In the genomic region with DNA sequence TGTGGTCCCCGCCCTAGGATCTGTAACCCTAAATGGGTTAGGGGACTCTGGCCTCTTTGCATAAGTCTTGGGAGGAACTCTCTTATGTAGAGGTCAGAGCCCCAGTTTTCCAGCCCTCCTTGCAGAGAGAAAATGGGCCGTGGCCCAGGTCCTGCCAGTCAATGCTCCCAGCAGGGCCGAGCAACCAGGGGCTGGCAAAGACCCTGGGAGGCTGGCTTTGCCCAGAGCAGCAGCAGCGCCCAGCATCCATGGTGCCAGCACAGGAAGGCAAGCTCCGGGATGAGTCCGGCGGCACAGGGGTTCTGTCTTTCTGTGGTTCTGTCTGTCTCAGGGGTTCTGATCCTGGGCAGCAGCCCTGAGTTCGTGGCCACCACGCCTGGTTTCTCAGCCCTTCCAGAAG, we compare ENCODE assay signal across 31 cellular contexts.
"Had no signal": no experiment of that assay in that cellular context is flagged by ENCODE, and none has a peak within 500 bp of the region (broad histone marks: within the 10 kb centered on the region; RNA-seq: fewer than 3 reads in every experiment).

No MANE protein-coding gene starts in this region.

- DNase-seq: naive thymus-derived CD4-positive, alpha-beta T cell; natural killer cell; nucleus accumbens; ovary; psoas muscle; right cardiac atrium; right lobe of liver; sigmoid colon; small intestine; stimulated activated CD4-positive, alpha-beta T cell treated with anti-CD3 and anti-CD28 coated beads, Interleukin-12 subunit alpha, Interleukin-12 subunit beta, amount 100 ng/mL, for 4 hours; stimulated activated CD4-positive, alpha-beta T cell treated with anti-CD3 and anti-CD28 coated beads, Interleukin-1b, Interleukin-23, amount 100 ng/mL, for 48 hours; stimulated activated CD4-positive, alpha-beta T cell treated with anti-CD3 and anti-CD28 coated beads, Interleukin-4, amount 100 ng/mL, for 1 hour; stimulated activated CD4-positive, alpha-beta T cell treated with anti-CD3 and anti-CD28 coated beads, Interleukin-4, amount 100 ng/mL, for 4 hours; stimulated activated CD8-positive, alpha-beta memory T cell treated with anti-CD3 and anti-CD28 coated beads, Interleukin-4, amount 100 ng/mL, for 48 hours; stimulated activated naive CD4-positive, alpha-beta T cell; stimulated activated naive CD8-positive, alpha-beta T cell treated with anti-CD3 and anti-CD28 coated beads, Interleukin-15, amount 100 ng/mL, for 72 hours; stimulated activated naive CD8-positive, alpha-beta T cell treated with anti-CD3 and anti-CD28 coated beads, Interleukin-15, Interleukin-2, amounts not matched to agents 100 U/mL and 50 U/mL, for 24 hours; substantia nigra; testis; tibial artery; transverse colon; upper lobe of right lung; uterus had no signal

- H3K27ac ChIP-seq: neural progenitor cell, neutrophil, ovary, parathyroid adenoma, psoas muscle, right lobe of liver, sigmoid colon, suprapubic skin, testis, tibial artery, transverse colon, upper lobe of right lung, uterus had no signal

- H3K9me3 Mint-ChIP-seq: natural killer cell; stimulated activated naive CD8-positive, alpha-beta T cell treated with anti-CD3 and anti-CD28 coated beads, Interleukin-15, amount 100 ng/mL, for 72 hours; type B pancreatic cell had no signal

- H3K36me3 ChIP-seq: neural progenitor cell, neutrophil, ovary, right lobe of liver, sigmoid colon, suprapubic skin, tibial artery, transverse colon, upper lobe of right lung, uterus had no signal

- H3K4me1 ChIP-seq: neural progenitor cell, parathyroid adenoma, psoas muscle, right lobe of liver, sigmoid colon, suprapubic skin, testis, tibial artery, transverse colon, upper lobe of right lung, uterus had no signal

- H3K27me3 ChIP-seq: neural progenitor cell, ovary, right lobe of liver, testis, uterus had no signal

- H3K36me3 Mint-ChIP-seq: naive thymus-derived CD4-positive, alpha-beta T cell; natural killer cell; neural progenitor cell; stimulated activated memory B cell treated with anti-CD40 and anti-IgM and Interleukin-4, amounts not matched to agents 10 μg/mL and 1 μg/mL and 100 μg/mL, for 72 hours; type B pancreatic cell had no signal

- H3K4me3 ChIP-seq: neural progenitor cell, ovary, psoas muscle, right lobe of liver, sigmoid colon, suprapubic skin, testis, tibial artery, transverse colon, upper lobe of right lung, uterus had no signal

- H3K9ac ChIP-seq: neural progenitor cell, parathyroid adenoma had no signal

- H3K9me3 ChIP-seq: neutrophil, ovary, right lobe of liver, sigmoid colon, suprapubic skin, testis, tibial artery, transverse colon, upper lobe of right lung, uterus had no signal

- H3K27ac Mint-ChIP-seq: naive thymus-derived CD4-positive, alpha-beta T cell; natural killer cell; nephron; neural progenitor cell; progenitor cell of endocrine pancreas; stimulated activated memory B cell treated with anti-CD40 and anti-IgM and Interleukin-4, amounts not matched to agents 10 μg/mL and 1 μg/mL and 100 μg/mL, for 72 hours; stimulated activated naive CD8-positive, alpha-beta T cell treated with anti-CD3 and anti-CD28 coated beads, Interleukin-15, amount 100 ng/mL, for 72 hours; type B pancreatic cell had no signal

- H2AFZ ChIP-seq: neural progenitor cell, parathyroid adenoma had no signal

- ATAC-seq: naive thymus-derived CD4-positive, alpha-beta T cell; natural killer cell; psoas muscle; right cardiac atrium; right lobe of liver; stimulated activated memory B cell treated with anti-CD40 and anti-IgM and Interleukin-4, amounts not matched to agents 10 μg/mL and 1 μg/mL and 100 μg/mL, for 72 hours; stimulated activated naive CD8-positive, alpha-beta T cell treated with anti-CD3 and anti-CD28 coated beads, Interleukin-15, amount 100 ng/mL, for 72 hours; stimulated activated naive CD8-positive, alpha-beta T cell treated with anti-CD3 and anti-CD28 coated beads, Interleukin-15, Interleukin-2, amounts not matched to agents 100 U/mL and 50 U/mL, for 24 hours; upper lobe of right lung had no signal

- H3K4me3 Mint-ChIP-seq: naive thymus-derived CD4-positive, alpha-beta T cell; natural killer cell; nephron; neural progenitor cell; stimulated activated memory B cell treated with anti-CD40 and anti-IgM and Interleukin-4, amounts not matched to agents 10 μg/mL and 1 μg/mL and 100 μg/mL, for 72 hours; stimulated activated naive CD8-positive, alpha-beta T cell treated with anti-CD3 and anti-CD28 coated beads, Interleukin-15, amount 100 ng/mL, for 72 hours; type B pancreatic cell had no signal

- H3K4me1 Mint-ChIP-seq: naive thymus-derived CD4-positive, alpha-beta T cell; natural killer cell; nephron; stimulated activated memory B cell treated with anti-CD40 and anti-IgM and Interleukin-4, amounts not matched to agents 10 μg/mL and 1 μg/mL and 100 μg/mL, for 72 hours; stimulated activated naive CD8-positive, alpha-beta T cell treated with anti-CD3 and anti-CD28 coated beads, Interleukin-15, amount 100 ng/mL, for 72 hours had no signal

- H3K4me2 ChIP-seq: neural progenitor cell had no signal
